Comparison of ENCODE assay signal across 19 cellular contexts in genomic region chr20:49585585-49586245, GRCh38. TPM values are rescaled to one million over a fixed set of nuclear protein-coding genes. Genes with fewer than 3 reads are reported as not detected.
A peak's percentile ranks its signal among the peaks of the same experiment; 100 is the strongest.
DNase-seq lines count a peak whose midpoint lies in the region; ATAC-seq and TF ChIP-seq lines count a peak whose summit lies in the region.
"Had no signal": no experiment of that assay in that cellular context is flagged by ENCODE, and none has a peak within 500 bp of the region (broad histone marks: within the 10 kb centered on the region; RNA-seq: fewer than 3 reads in every experiment).

No MANE protein-coding gene starts in this region.

- no peak for TF ChIP-seq POLR2A in uterus (IDR thresholded peaks at IDR 0.05)

- in situ Hi-C loops in brain microvascular endothelial cell (cut with HindIII; ENCODE audit: low pct_ligation_motif_present, low sequenced_read_pairs): no loop called here

- DNase-seq in right cardiac atrium (no peak), cardiac septum (ENCODE audit: low spot score) (no peak), brain microvascular endothelial cell (no peak), osteoblast (ENCODE audit: insufficient read length, low spot score, missing footprints) (no peak), uterus (no peak), SW480 (ENCODE audit: low spot score) (no peak), islet precursor cell (no peak)
- DNase-seq: activated CD4-positive, CD25-positive, alpha-beta regulatory T cell; activated naive CD8-positive, alpha-beta T cell treated with anti-CD3 and anti-CD28 coated beads, Interleukin-2, amount 10 ng/mL, durations not matched to agents 7 days and 5 days; CD4-positive, alpha-beta T cell; gastrocnemius medialis; NCI-H774; PC-3 had no signal

- H3K9me3 ChIP-seq in right cardiac atrium (ENCODE audit: control insufficient read depth, low read length) (peaks cover 3% of the 10 kb centered on the region), osteoblast (ENCODE audit: low read depth, low read length) (peaks cover 4% of the 10 kb centered on the region), uterus (no peaks in the 10 kb centered on the region)
- H3K9me3 ChIP-seq: gastrocnemius medialis had no signal

- no peaks in the 10 kb centered on the region for H3K79me2 ChIP-seq in osteoblast (ENCODE audit: insufficient read depth, low read length)

- ATAC-seq in right cardiac atrium: no peak
- no peak for ATAC-seq in activated CD4-positive, CD25-positive, alpha-beta regulatory T cell treated with anti-CD3 and anti-CD28 coated beads, Interleukin-2, amount 50 U/mL, for 24 hours
- ATAC-seq: gastrocnemius medialis, PC-3 had no signal

- H4K20me1 ChIP-seq in osteoblast (ENCODE audit: insufficient read depth, low read length): no peaks in the 10 kb centered on the region

- intact Hi-C loops in right cardiac atrium (cut with DNase I): no loop called here
- intact Hi-C loops in cardiac septum (cut with DNase I): no loop called here
- intact Hi-C loops in uterus (cut with DNase I; ENCODE audit: low total_unique reads): no loop called here

- H3K4me1 ChIP-seq in right cardiac atrium (ENCODE audit: control insufficient read depth, insufficient read depth, low read length) (peaks cover 4% of the 10 kb centered on the region), osteoblast (ENCODE audit: insufficient read depth, low read length) (peaks cover 56% of the 10 kb centered on the region), uterus (peaks cover 23 to 47% of the 10 kb centered on the region in 2 donors)
- H3K4me1 ChIP-seq: gastrocnemius medialis had no signal

- peak overlapping the region; percentile 56 for H3K27ac ChIP-seq in right cardiac atrium (ENCODE audit: low read length)
- peak overlapping the region; percentile 34 for H3K27ac ChIP-seq in brain microvascular endothelial cell
- H3K27ac ChIP-seq in osteoblast (ENCODE audit: low read depth, low read length): peak overlapping the region; percentile 15
- peak overlapping the region; percentile 95 to 98 for H3K27ac ChIP-seq in uterus
- H3K27ac ChIP-seq: epithelial cell of prostate, HL-60 had no signal

- no peak for TF ChIP-seq CTCF in brain microvascular endothelial cell (IDR thresholded peaks at IDR 0.05; ENCODE audit: low read depth, low read length, missing control alignments)
- no peak for TF ChIP-seq CTCF in osteoblast (IDR thresholded peaks at IDR 0.05; ENCODE audit: extremely low read depth, low read depth, low read length)
- TF ChIP-seq CTCF in uterus (IDR thresholded peaks at IDR 0.05): no peak

- no peak overlapping the region for H2AFZ ChIP-seq in osteoblast (ENCODE audit: low read length)

- no peaks in the 10 kb centered on the region for H3K36me3 ChIP-seq in brain microvascular endothelial cell (replicated peaks)
- H3K36me3 ChIP-seq in osteoblast (ENCODE audit: insufficient read depth, low read length): no peaks in the 10 kb centered on the region
- H3K36me3 ChIP-seq in uterus: no peaks in the 10 kb centered on the region
- H3K36me3 ChIP-seq: gastrocnemius medialis had no signal

- H3K27me3 ChIP-seq in right cardiac atrium (ENCODE audit: control insufficient read depth, insufficient read depth): no peaks in the 10 kb centered on the region
- H3K27me3 ChIP-seq in brain microvascular endothelial cell (replicated peaks): no peaks in the 10 kb centered on the region
- no peaks in the 10 kb centered on the region for H3K27me3 ChIP-seq in osteoblast (ENCODE audit: insufficient read depth, low read length)
- no peaks in the 10 kb centered on the region for H3K27me3 ChIP-seq in uterus
- H3K27me3 ChIP-seq: gastrocnemius medialis had no signal

- no peak overlapping the region for H3K4me2 ChIP-seq in osteoblast (ENCODE audit: insufficient read depth, low read length)

- 85% methylated on average over 9 of the region's 9 CpGs for WGBS in right cardiac atrium

- no peak overlapping the region for H3K4me3 ChIP-seq in right cardiac atrium (ENCODE audit: low read length)
- H3K4me3 ChIP-seq in brain microvascular endothelial cell (ENCODE audit: low read depth, low read length): no peak overlapping the region
- H3K4me3 ChIP-seq in osteoblast (ENCODE audit: insufficient read depth, low read length): no peak overlapping the region
- no peak overlapping the region for H3K4me3 ChIP-seq in uterus
- H3K4me3 ChIP-seq: gastrocnemius medialis, skin epidermis had no signal

RNA-seq across cellular contexts. Expression of gene PTGIS, which starts 17.8 kb away (rescaled TPM):
- total RNA-seq in right cardiac atrium (10 to 100 TPM; 51.7 to 98.4 (median 66.3) TPM), cardiac septum (37.6 TPM), osteoblast (33.6 and 89.8 TPM in 2 replicates), uterus (100 to 1,000 TPM in 3 of 4 donors, 10 to 100 TPM in 1; 64.7 to 460 (median 140) TPM)
- 19.9 TPM for polyA plus RNA-seq in right cardiac atrium
- total RNA-seq: CD4-positive, alpha-beta T cell; MCF 10A had no signal
- polyA plus RNA-seq: IgD-negative memory B cell had no signal

Comparison
In these comparisons a context has a peak if more than half of its experiments do, and no peak if none do; other contexts are left out.
1. H3K27ac ChIP-seq: peak in every context shown above with its lines; median percentile 96 in uterus; 56 in right cardiac atrium; 34 in brain microvascular endothelial cell; 15 in osteoblast.